8 cellular contexts compared by ENCODE assay signal in the genomic region with DNA sequence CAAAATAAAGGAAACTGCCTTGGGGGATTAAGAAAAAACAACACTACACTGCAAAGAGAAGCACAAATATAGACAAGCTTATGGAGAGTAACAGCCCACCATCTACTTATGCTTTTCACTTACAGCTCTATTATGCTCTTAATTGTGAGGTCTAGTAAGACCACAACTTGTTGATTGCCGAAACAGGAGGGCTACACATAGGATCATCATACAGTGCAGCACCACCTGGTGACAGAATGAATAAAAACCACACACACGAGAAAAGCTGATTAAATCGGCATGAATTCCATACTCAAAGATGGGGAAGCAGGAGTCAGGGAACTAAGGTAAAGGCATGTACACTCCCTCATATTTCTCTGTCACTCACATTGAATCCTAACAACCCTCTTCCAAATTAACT.
DNase-seq lines count a peak whose midpoint lies in the region; ATAC-seq and TF ChIP-seq lines count a peak whose summit lies in the region.

No MANE protein-coding gene starts in this region.

- no peak overlapping the region for H3K27ac Mint-ChIP-seq in stimulated activated effector memory CD8-positive, alpha-beta T cell treated with anti-CD3 and anti-CD28 coated beads, Interleukin-12 subunit alpha, Interleukin-12 subunit beta, amount 100 ng/mL, for 72 hours
- no peak overlapping the region for H3K27ac Mint-ChIP-seq in activated CD4-positive, alpha-beta memory T cell treated with anti-CD3 and anti-CD28 coated beads, Interleukin-2, amount 10 ng/mL, durations not matched to agents 7 days and 5 days

- no peaks in the 10 kb centered on the region for H3K9me3 Mint-ChIP-seq in stimulated activated effector memory CD8-positive, alpha-beta T cell treated with anti-CD3 and anti-CD28 coated beads, Interleukin-12 subunit alpha, Interleukin-12 subunit beta, amount 100 ng/mL, for 72 hours
- H3K9me3 Mint-ChIP-seq in activated CD4-positive, alpha-beta memory T cell treated with anti-CD3 and anti-CD28 coated beads, Interleukin-2, amount 10 ng/mL, durations not matched to agents 7 days and 5 days, result no peaks in the 10 kb centered on the region

- peaks cover 6% of the 10 kb centered on the region for H3K36me3 Mint-ChIP-seq in stimulated activated effector memory CD8-positive, alpha-beta T cell treated with anti-CD3 and anti-CD28 coated beads, Interleukin-12 subunit alpha, Interleukin-12 subunit beta, amount 100 ng/mL, for 72 hours
- H3K36me3 Mint-ChIP-seq in activated CD4-positive, alpha-beta memory T cell treated with anti-CD3 and anti-CD28 coated beads, Interleukin-2, amount 10 ng/mL, durations not matched to agents 7 days and 5 days (ENCODE audit: low read depth), result no peaks in the 10 kb centered on the region

- no peak overlapping the region for H3K4me3 ChIP-seq in WI38 (ENCODE audit: low read depth, low read length)

- POLR2A ChIA-PET in activated CD4-positive, alpha-beta memory T cell treated with anti-CD3 and anti-CD28 coated beads, Interleukin-2, amount 10 ng/mL, durations not matched to agents 7 days and 5 days (lab: Charles Lee), result no interaction called here

- ATAC-seq in left lobe of liver (peak; percentile 66), GM21526 (IDR thresholded peaks at IDR 0.05; ENCODE audit: low FRiP score, unreplicated experiment) (no peak)
- ATAC-seq in stimulated activated effector memory CD8-positive, alpha-beta T cell treated with anti-CD3 and anti-CD28 coated beads, Interleukin-12 subunit alpha, Interleukin-12 subunit beta, amount 100 ng/mL, for 72 hours, result no peak

- TF ChIP-seq CTCF in WI38 (IDR thresholded peaks at IDR 0.05; ENCODE audit: low read depth, low read length), result peak; percentile 36

- H3K27me3 Mint-ChIP-seq in activated CD4-positive, alpha-beta memory T cell treated with anti-CD3 and anti-CD28 coated beads, Interleukin-2, amount 10 ng/mL, durations not matched to agents 7 days and 5 days, result no peaks in the 10 kb centered on the region

- no peak overlapping the region for H3K4me3 Mint-ChIP-seq in stimulated activated effector memory CD8-positive, alpha-beta T cell treated with anti-CD3 and anti-CD28 coated beads, Interleukin-12 subunit alpha, Interleukin-12 subunit beta, amount 100 ng/mL, for 72 hours
- no peak overlapping the region for H3K4me3 Mint-ChIP-seq in activated CD4-positive, alpha-beta memory T cell treated with anti-CD3 and anti-CD28 coated beads, Interleukin-2, amount 10 ng/mL, durations not matched to agents 7 days and 5 days

- DNase-seq in D341Med (ENCODE audit: low spot score), result peak; percentile 49
- peak; percentile 57 for DNase-seq in HT1080 (ENCODE audit: low read depth)
- DNase-seq in left lobe of liver (ENCODE audit: low spot score), result no peak
- no peak for DNase-seq in stimulated activated effector memory CD8-positive, alpha-beta T cell treated with anti-CD3 and anti-CD28 coated beads, Interleukin-12 subunit alpha, Interleukin-12 subunit beta, amount 100 ng/mL, for 72 hours (ENCODE audit: low spot score in 2 of 2)
- DNase-seq in activated CD4-positive, alpha-beta memory T cell treated with anti-CD3 and anti-CD28 coated beads, Interleukin-2, amount 10 ng/mL, durations not matched to agents 7 days and 5 days, result no peak
- DNase-seq in foreskin melanocyte, result no peak

- peaks cover 6% of the 10 kb centered on the region for H3K4me1 Mint-ChIP-seq in stimulated activated effector memory CD8-positive, alpha-beta T cell treated with anti-CD3 and anti-CD28 coated beads, Interleukin-12 subunit alpha, Interleukin-12 subunit beta, amount 100 ng/mL, for 72 hours
- no peaks in the 10 kb centered on the region for H3K4me1 Mint-ChIP-seq in activated CD4-positive, alpha-beta memory T cell treated with anti-CD3 and anti-CD28 coated beads, Interleukin-2, amount 10 ng/mL, durations not matched to agents 7 days and 5 days

- CTCF ChIA-PET in activated CD4-positive, alpha-beta memory T cell treated with anti-CD3 and anti-CD28 coated beads, Interleukin-2, amount 10 ng/mL, durations not matched to agents 7 days and 5 days (lab: Charles Lee), result interaction anchor here (1.1 to 1.4 kb wide), 4 partner anchors 21 to 261 kb away, joined by 3 to 4 read pairs (median 3); no protein-coding TSS in a partner anchor

Comparison
In these comparisons a context has a peak if more than half of its experiments do, and no peak if none do; other contexts are left out.
1. DNase-seq: peak in D341Med (single experiment) and HT1080 (single experiment); none in left lobe of liver (single experiment), stimulated activated effector memory CD8-positive, alpha-beta T cell treated with anti-CD3 and anti-CD28 coated beads, Interleukin-12 subunit alpha, Interleukin-12 subunit beta, amount 100 ng/mL, for 72 hours (0 of 2), activated CD4-positive, alpha-beta memory T cell treated with anti-CD3 and anti-CD28 coated beads, Interleukin-2, amount 10 ng/mL, durations not matched to agents 7 days and 5 days (single experiment) and foreskin melanocyte (single experiment).